27 cellular contexts compared by ENCODE assay signal in the genomic region with DNA sequence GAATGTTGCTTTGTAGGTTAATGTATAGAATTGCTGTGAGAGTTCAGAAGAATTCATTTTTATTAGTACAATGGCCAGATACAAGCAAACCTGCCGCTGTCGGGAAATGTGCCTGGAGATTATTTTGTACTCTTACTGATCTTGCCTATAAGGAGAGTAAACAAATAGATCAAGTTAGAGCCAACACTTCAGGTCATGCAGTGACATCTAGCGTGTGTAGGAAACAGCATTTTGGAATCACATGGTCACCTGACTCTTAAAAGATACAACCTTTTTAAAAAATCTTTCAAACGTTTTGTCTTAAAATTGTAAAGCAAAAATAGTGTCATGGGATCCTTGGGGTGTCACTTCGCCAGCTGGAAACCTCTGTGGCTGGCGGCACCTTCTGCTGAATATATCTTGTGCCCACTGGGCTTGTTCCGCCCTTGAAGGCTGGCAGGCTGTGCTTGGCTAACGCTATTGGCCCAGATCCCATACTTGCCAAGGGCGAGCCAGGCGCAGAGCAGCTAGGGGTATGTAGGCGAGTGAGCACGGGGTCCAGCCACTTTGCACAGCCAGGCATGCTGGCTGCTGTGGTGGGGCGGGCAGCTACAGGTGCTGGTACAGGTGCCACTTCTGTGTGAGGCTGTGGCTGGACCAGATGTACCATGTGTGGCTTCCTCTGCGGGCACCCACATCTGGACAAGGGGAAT. TPM values are rescaled to one million over a fixed set of nuclear protein-coding genes. Genes with fewer than 3 reads are reported as not detected.
DNase-seq lines count a peak whose midpoint lies in the region; ATAC-seq and TF ChIP-seq lines count a peak whose summit lies in the region.
"Had no signal": no experiment of that assay in that cellular context is flagged by ENCODE, and none has a peak within 500 bp of the region (broad histone marks: within the 10 kb centered on the region; RNA-seq: fewer than 3 reads in every experiment).

No MANE protein-coding gene starts in this region.

- H3K4me1 ChIP-seq in Panc1 (ENCODE audit: control insufficient read depth, insufficient read depth, low read length) = no peaks in the 10 kb centered on the region
- no peaks in the 10 kb centered on the region for H3K4me1 ChIP-seq in right atrium auricular region
- H3K4me1 ChIP-seq: SJSA1, testis had no signal

- H3K9me3 ChIP-seq in Panc1 (ENCODE audit: control insufficient read depth, insufficient read depth, low read depth, low read length) (no peaks in the 10 kb centered on the region), right atrium auricular region (no peaks in the 10 kb centered on the region)
- H3K9me3 ChIP-seq: SJSA1, testis had no signal

- no peaks in the 10 kb centered on the region for H3K27me3 ChIP-seq in Panc1 (ENCODE audit: control insufficient read depth, insufficient read depth, low read length)
- H3K27me3 ChIP-seq in right atrium auricular region = no peaks in the 10 kb centered on the region
- H3K27me3 ChIP-seq: SJSA1, testis had no signal

- no peak overlapping the region for H3K27ac Mint-ChIP-seq in stimulated activated effector memory CD8-positive, alpha-beta T cell treated with anti-CD3 and anti-CD28 coated beads, Interleukin-12 subunit alpha, Interleukin-12 subunit beta, amount 100 ng/mL, for 72 hours
- H3K27ac Mint-ChIP-seq: activated CD8-positive, alpha-beta memory T cell treated with anti-CD3 and anti-CD28 coated beads, Interleukin-2, amount 10 ng/mL, durations not matched to agents 7 days and 5 days; CD8-positive, alpha-beta T cell; memory B cell; nephron had no signal

- no peak overlapping the region for H3K27ac ChIP-seq in Panc1 (ENCODE audit: low read length)
- H3K27ac ChIP-seq in right atrium auricular region = no peak overlapping the region
- H3K27ac ChIP-seq: KMS-11, RWPE1, SJSA1, skin epidermis, testis had no signal

- DNase-seq in NCI-H510A treated with DMSO at 0.1 percent for 48 hours (lab: John Stamatoyannopoulos, UW) (peak; percentile 46), NCI-H510A (lab: John Stamatoyannopoulos, UW) (no peak), Panc1 (ENCODE audit: low read depth, low spot score) (no peak), iPS-NIHi11 (ENCODE audit: low spot score) (no peak), NCI-H187 (lab: John Stamatoyannopoulos, UW) (no peak), right atrium auricular region (ENCODE audit: low spot score) (no peak)
- DNase-seq in stimulated activated effector memory CD8-positive, alpha-beta T cell treated with anti-CD3 and anti-CD28 coated beads, Interleukin-12 subunit alpha, Interleukin-12 subunit beta, amount 100 ng/mL, for 72 hours (ENCODE audit: low spot score in 2 of 2) = no peak
- DNase-seq: activated CD4-positive, CD25-positive, alpha-beta regulatory T cell; activated CD8-positive, alpha-beta memory T cell treated with anti-CD3 and anti-CD28 coated beads, Interleukin-2, amount 10 ng/mL, durations not matched to agents 7 days and 5 days; activated gamma-delta T cell treated with Interleukin-2 at 50 U/mL for 16 hours; activated T-cell treated with anti-CD3 and anti-CD28 coated beads, Interleukin-2, amount 50 U/mL, for 4 hours; CD8-positive, alpha-beta T cell; central memory CD4-positive, alpha-beta T cell; EL; erythroblast; NCI-H146; NCI-H82; stimulated activated naive CD8-positive, alpha-beta T cell treated with anti-CD3 and anti-CD28 coated beads, Interleukin-15, Interleukin-2, amounts not matched to agents 100 U/mL and 50 U/mL, for 24 hours; testis had no signal

- POLR2A ChIA-PET in Panc1 (lab: Charles Lee) = no interaction called here

- H3K36me3 ChIP-seq in Panc1 (ENCODE audit: control insufficient read depth, insufficient read depth, low read length) = no peaks in the 10 kb centered on the region
- H3K36me3 ChIP-seq in right atrium auricular region = no peaks in the 10 kb centered on the region
- H3K36me3 ChIP-seq: SJSA1 had no signal

- no TSS peak for BruUV-seq in Panc1 (replicated peaks; lab: Mats Ljungman, UMichigan)

- ATAC-seq in Panc1 = no peak
- ATAC-seq in stimulated activated effector memory CD8-positive, alpha-beta T cell treated with anti-CD3 and anti-CD28 coated beads, Interleukin-12 subunit alpha, Interleukin-12 subunit beta, amount 100 ng/mL, for 72 hours = peak; percentile 31
- ATAC-seq: activated CD8-positive, alpha-beta memory T cell treated with anti-CD3 and anti-CD28 coated beads, Interleukin-2, amount 10 ng/mL, durations not matched to agents 7 days and 5 days; CD8-positive, alpha-beta T cell; stimulated activated naive CD8-positive, alpha-beta T cell treated with anti-CD3 and anti-CD28 coated beads, Interleukin-15, Interleukin-2, amounts not matched to agents 100 U/mL and 50 U/mL, for 24 hours had no signal

- TF ChIP-seq CTCF in LNCAP (IDR thresholded peaks at IDR 0.05) = peak; percentile 61
- peak; percentile 4; the same call in 1 of the 2 replicates for TF ChIP-seq CTCF in Panc1 (IDR thresholded peaks at IDR 0.05)
- no peak for TF ChIP-seq CTCF in right atrium auricular region (IDR thresholded peaks at IDR 0.05)

- in situ Hi-C loops in Panc1 (cut with HindIII; ENCODE audit: low pct_unique_long_range_greater_than_20kb, low sequenced_read_pairs) = no loop called here

- CTCF ChIA-PET in Panc1 (lab: Charles Lee) = no interaction called here

- no peaks in the 10 kb centered on the region for H3K4me1 Mint-ChIP-seq in stimulated activated effector memory CD8-positive, alpha-beta T cell treated with anti-CD3 and anti-CD28 coated beads, Interleukin-12 subunit alpha, Interleukin-12 subunit beta, amount 100 ng/mL, for 72 hours
- H3K4me1 Mint-ChIP-seq: activated CD8-positive, alpha-beta memory T cell treated with anti-CD3 and anti-CD28 coated beads, Interleukin-2, amount 10 ng/mL, durations not matched to agents 7 days and 5 days; memory B cell had no signal

- H3K4me3 Mint-ChIP-seq in stimulated activated effector memory CD8-positive, alpha-beta T cell treated with anti-CD3 and anti-CD28 coated beads, Interleukin-12 subunit alpha, Interleukin-12 subunit beta, amount 100 ng/mL, for 72 hours = no peak overlapping the region
- H3K4me3 Mint-ChIP-seq: activated CD8-positive, alpha-beta memory T cell treated with anti-CD3 and anti-CD28 coated beads, Interleukin-2, amount 10 ng/mL, durations not matched to agents 7 days and 5 days; activated T-cell treated with anti-CD3 and anti-CD28 coated beads, Interleukin-2, amount 50 U/mL, for 4 hours; CD8-positive, alpha-beta T cell; memory B cell; nephron had no signal

- peaks cover under 1% of the 10 kb centered on the region for H3K9me3 Mint-ChIP-seq in stimulated activated effector memory CD8-positive, alpha-beta T cell treated with anti-CD3 and anti-CD28 coated beads, Interleukin-12 subunit alpha, Interleukin-12 subunit beta, amount 100 ng/mL, for 72 hours
- H3K9me3 Mint-ChIP-seq: activated T-cell treated with anti-CD3 and anti-CD28 coated beads, Interleukin-2, amount 50 U/mL, for 4 hours; CD8-positive, alpha-beta T cell; memory B cell had no signal

- no peak overlapping the region for H3K4me3 ChIP-seq in Panc1 (ENCODE audit: low read depth in 2 of 2, low read length in 2 of 2)
- no peak overlapping the region for H3K4me3 ChIP-seq in right atrium auricular region
- H3K4me3 ChIP-seq: SJSA1, skin epidermis, testis had no signal

- H3K36me3 Mint-ChIP-seq in stimulated activated effector memory CD8-positive, alpha-beta T cell treated with anti-CD3 and anti-CD28 coated beads, Interleukin-12 subunit alpha, Interleukin-12 subunit beta, amount 100 ng/mL, for 72 hours = no peaks in the 10 kb centered on the region
- H3K36me3 Mint-ChIP-seq: activated CD8-positive, alpha-beta memory T cell treated with anti-CD3 and anti-CD28 coated beads, Interleukin-2, amount 10 ng/mL, durations not matched to agents 7 days and 5 days; CD8-positive, alpha-beta T cell; memory B cell had no signal

- intact Hi-C loops in Panc1 (cut with micrococcal nuclease; ENCODE audit: unreplicated experiment) = no loop called here

RNA-seq across cellular contexts. Expression of a gene that starts 19.5 kb away (rescaled TPM):
- total RNA-seq in Panc1 (2021; ENCODE audit: unreplicated experiment) = not detected
- not detected for polyA plus RNA-seq in Panc1 (2012; ENCODE audit: insufficient read length)
- 1 to 10 TPM; 1.1 to 2.8 TPM for total RNA-seq in right atrium auricular region
- total RNA-seq: activated CD8-positive, alpha-beta memory T cell treated with anti-CD3 and anti-CD28 coated beads, Interleukin-2, amount 10 ng/mL, durations not matched to agents 7 days and 5 days; osteocyte; SJSA1 had no signal

Comparison
In these comparisons a context has a peak if more than half of its experiments do, and no peak if none do; other contexts are left out.
1. CTCF ChIP-seq: peak in LNCAP (single experiment) and Panc1 (single experiment); none in right atrium auricular region (0 of 2).